29 cellular contexts compared by ENCODE assay signal in the genomic region with DNA sequence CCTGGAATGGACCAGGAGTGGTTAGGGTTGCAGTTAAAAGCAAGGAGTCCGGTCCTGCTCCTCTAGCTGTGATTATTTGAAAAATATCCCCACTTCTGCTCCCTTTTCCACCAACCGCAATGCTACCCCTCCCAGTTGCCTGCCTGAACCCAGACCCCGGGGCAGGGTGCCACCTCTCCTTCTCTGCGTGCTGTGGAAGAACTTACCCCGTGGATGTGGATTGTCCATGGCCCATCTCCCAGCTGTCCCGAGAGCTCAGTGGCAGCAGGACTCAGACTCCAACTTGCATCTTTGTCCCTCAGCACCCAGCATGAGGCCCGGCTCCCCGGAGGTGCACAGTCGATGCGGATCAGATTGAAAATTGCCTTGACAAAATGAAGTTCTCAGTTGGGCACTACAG. TPM values are rescaled to one million over a fixed set of nuclear protein-coding genes. Genes with fewer than 3 reads are reported as not detected.
"Had no signal": no experiment of that assay in that cellular context is flagged by ENCODE, and none has a peak within 500 bp of the region (broad histone marks: within the 10 kb centered on the region; RNA-seq: fewer than 3 reads in every experiment).

No MANE protein-coding gene starts in this region.

- H3K36me3 Mint-ChIP-seq: immature natural killer cell; mesothelial cell of epicardium; naive B cell; natural killer cell treated with Interleukin-12 subunit alpha and Interleukin-12 subunit beta and Interleukin-15 and Interleukin-18, amount 100 ng/mL, for 72 hours; type B pancreatic cell had no signal

- DNase-seq: effector memory CD4-positive, alpha-beta T cell; foreskin melanocyte; immature natural killer cell; kidney glomerular epithelial cell; mesenchymal stem cell; mucosa of descending colon; naive B cell; stimulated activated CD4-positive, alpha-beta T cell treated with anti-CD3 and anti-CD28 coated beads, Interleukin-12 subunit alpha, Interleukin-12 subunit beta, amount 100 ng/mL, for 4 hours; stimulated activated CD4-positive, alpha-beta T cell treated with anti-CD3 and anti-CD28 coated beads, Interleukin-1b, Interleukin-23, amount 100 ng/mL, for 48 hours; stimulated activated CD4-positive, alpha-beta T cell treated with anti-CD3 and anti-CD28 coated beads, Interleukin-4, amount 100 ng/mL, for 1 hour; stimulated activated CD8-positive, alpha-beta memory T cell treated with anti-CD3 and anti-CD28 coated beads, Interleukin-4, amount 100 ng/mL, for 48 hours; stimulated activated naive CD4-positive, alpha-beta T cell; stimulated activated naive CD8-positive, alpha-beta T cell treated with anti-CD3 and anti-CD28 coated beads, Interleukin-15, amount 100 ng/mL, for 72 hours; testis; tibial artery had no signal

- H3K4me3 ChIP-seq: esophagus muscularis mucosa, mucosa of descending colon, prostate gland, right atrium auricular region, smooth muscle cell, testis, tibial artery had no signal

- H3K4me3 Mint-ChIP-seq: central memory CD8-positive, alpha-beta T cell; immature natural killer cell; mesothelial cell of epicardium; naive B cell; natural killer cell treated with Interleukin-12 subunit alpha and Interleukin-12 subunit beta and Interleukin-15 and Interleukin-18, amount 100 ng/mL, for 72 hours; neural crest cell; stimulated activated naive CD8-positive, alpha-beta T cell treated with anti-CD3 and anti-CD28 coated beads, Interleukin-15, amount 100 ng/mL, for 72 hours; type B pancreatic cell had no signal

- H3K27me3 ChIP-seq: right atrium auricular region, testis, tibial artery had no signal

- H3K27ac ChIP-seq: esophagus muscularis mucosa, parathyroid adenoma, prostate gland, right atrium auricular region, testis, tibial artery had no signal

- ATAC-seq: mucosa of descending colon; natural killer cell treated with Interleukin-12 subunit alpha and Interleukin-12 subunit beta and Interleukin-15 and Interleukin-18, amount 100 ng/mL, for 72 hours; sciatic nerve; stimulated activated naive CD8-positive, alpha-beta T cell treated with anti-CD3 and anti-CD28 coated beads, Interleukin-15, amount 100 ng/mL, for 72 hours had no signal

- H3K27ac Mint-ChIP-seq: immature natural killer cell; mesothelial cell of epicardium; natural killer cell treated with Interleukin-12 subunit alpha and Interleukin-12 subunit beta and Interleukin-15 and Interleukin-18, amount 100 ng/mL, for 72 hours; stimulated activated naive CD8-positive, alpha-beta T cell treated with anti-CD3 and anti-CD28 coated beads, Interleukin-15, amount 100 ng/mL, for 72 hours; type B pancreatic cell had no signal

- H3K9me3 Mint-ChIP-seq: central memory CD8-positive, alpha-beta T cell; immature natural killer cell; mesothelial cell of epicardium; natural killer cell treated with Interleukin-12 subunit alpha and Interleukin-12 subunit beta and Interleukin-15 and Interleukin-18, amount 100 ng/mL, for 72 hours; neural crest cell; stimulated activated naive CD8-positive, alpha-beta T cell treated with anti-CD3 and anti-CD28 coated beads, Interleukin-15, amount 100 ng/mL, for 72 hours; type B pancreatic cell had no signal

- H3K4me1 Mint-ChIP-seq: central memory CD8-positive, alpha-beta T cell; immature natural killer cell; naive B cell; stimulated activated naive CD8-positive, alpha-beta T cell treated with anti-CD3 and anti-CD28 coated beads, Interleukin-15, amount 100 ng/mL, for 72 hours had no signal

RNA-seq across cellular contexts. Expression of gene SLC6A1, which starts 14.4 kb away (rescaled TPM):
- total RNA-seq: endothelial cell of umbilical vein; epithelial cell of proximal tubule; mesothelial cell of epicardium; natural killer cell treated with Interleukin-12 subunit alpha and Interleukin-12 subunit beta and Interleukin-15 and Interleukin-18, amount 100 ng/mL, for 72 hours; osteoblast had no signal
